In the genomic region with DNA sequence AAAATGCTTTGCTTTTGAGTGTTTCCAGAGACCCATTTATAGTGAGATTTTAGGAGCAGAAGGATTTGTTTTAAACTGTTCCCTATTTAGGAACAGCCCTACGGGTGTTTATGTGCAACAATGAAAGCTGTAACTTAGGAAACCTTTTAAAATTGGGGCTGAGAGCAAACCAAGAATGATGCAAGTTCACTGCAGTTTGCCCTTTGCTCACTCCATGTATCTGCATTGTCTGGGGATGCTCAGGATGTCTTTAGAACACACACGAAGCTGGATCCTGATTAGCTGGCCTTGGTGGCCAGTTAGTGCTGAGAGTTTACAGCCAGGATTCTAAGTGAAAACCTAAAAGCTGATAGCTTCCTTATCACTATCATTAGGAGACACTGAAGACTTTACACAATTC, we compare ENCODE assay signal across 14 cellular contexts.
A peak's percentile ranks its signal among the peaks of the same experiment; 100 is the strongest.
DNase-seq lines count a peak whose midpoint lies in the region; ATAC-seq lines count a peak whose summit lies in the region.
"Had no signal": no experiment of that assay in that cellular context is flagged by ENCODE, and none has a peak within 500 bp of the region (broad histone marks: within the 10 kb centered on the region; RNA-seq: fewer than 3 reads in every experiment).

No MANE protein-coding gene starts in this region.

- in situ Hi-C loops in HAP-1 (cut with MboI; ENCODE audit: low sequenced_read_pairs) = no loop called here

- no peak overlapping the region for H3K4me3 ChIP-seq in HAP-1
- H3K4me3 ChIP-seq in stomach smooth muscle (ENCODE audit: low read length in 2 of 2) = no peak overlapping the region
- H3K4me3 ChIP-seq: dorsolateral prefrontal cortex had no signal

- no peak for ATAC-seq in HG02798 (IDR thresholded peaks at IDR 0.05; ENCODE audit: poor library complexity, unreplicated experiment)
- ATAC-seq: activated CD8-positive, alpha-beta T cell treated with anti-CD3 and anti-CD28 coated beads, Interleukin-2, amount 10 ng/mL, durations not matched to agents 7 days and 5 days had no signal

- H3K36me3 ChIP-seq in HAP-1 (replicated peaks) = peaks cover 58% of the 10 kb centered on the region
- H3K36me3 ChIP-seq in stomach smooth muscle (ENCODE audit: control insufficient read depth in 2 of 2, insufficient read depth in 2 of 2, low read length in 2 of 2) = peaks cover 22 to 27% of the 10 kb centered on the region in 2 donors

- H3K9ac ChIP-seq in stomach smooth muscle (ENCODE audit: low read length in 2 of 2) = peak overlapping the region in 1 of 2 donors; percentile 36

- H3K27me3 ChIP-seq in HAP-1 (ENCODE audit: low read depth) (no peaks in the 10 kb centered on the region), stomach smooth muscle (ENCODE audit: control insufficient read depth in 1 of 2, insufficient read depth in 2 of 2, low read length in 2 of 2) (no peaks in the 10 kb centered on the region)
- H3K27me3 ChIP-seq: dorsolateral prefrontal cortex had no signal

- no peaks in the 10 kb centered on the region for H3K9me3 ChIP-seq in HAP-1
- H3K9me3 ChIP-seq in stomach smooth muscle (ENCODE audit: control insufficient read depth in 2 of 2, low read length in 2 of 2) = no peaks in the 10 kb centered on the region

- H3K4me1 ChIP-seq in HAP-1 (peaks cover 29% of the 10 kb centered on the region), stomach smooth muscle (ENCODE audit: control insufficient read depth, insufficient read depth, low read length) (peaks cover 7% of the 10 kb centered on the region)

- peak overlapping the region; percentile 32 for H3K27ac ChIP-seq in stomach smooth muscle (ENCODE audit: low read length)
- H3K27ac ChIP-seq: dorsolateral prefrontal cortex had no signal

- DNase-seq in HAP-1 (ENCODE audit: low spot score in 2 of 2) = peak; percentile 46 to 59
- peak; percentile 59 for DNase-seq in amniotic epithelial cell (ENCODE audit: low read depth)
- peak; percentile 8 for DNase-seq in iris pigment epithelial cell (ENCODE audit: low read depth)
- no peak for DNase-seq in NCI-H69 (lab: John Stamatoyannopoulos, UW)
- no peak for DNase-seq in activated CD4-positive, alpha-beta T cell treated with anti-CD3 and anti-CD28 coated beads, Interleukin-2, amount 50 U/mL, for 48 hours
- DNase-seq in pons (ENCODE audit: low spot score) = no peak
- DNase-seq: activated CD8-positive, alpha-beta T cell treated with anti-CD3 and anti-CD28 coated beads, Interleukin-2, amount 10 ng/mL, durations not matched to agents 7 days and 5 days; CD4-positive, CD25-positive, alpha-beta regulatory T cell; dorsolateral prefrontal cortex; EL; NCI-H187 treated with DMSO at 0.1 percent for 48 hours; stimulated activated CD4-positive, alpha-beta T cell treated with anti-CD3 and anti-CD28 coated beads, Interleukin-1b, Interleukin-23, amount 100 ng/mL, for 48 hours had no signal

Comparison
In these comparisons a context has a peak if more than half of its experiments do, and no peak if none do; other contexts are left out.
1. DNase-seq: peak in HAP-1 (2 of 2), amniotic epithelial cell (single experiment) and iris pigment epithelial cell (single experiment); none in NCI-H69 (single experiment), activated CD4-positive, alpha-beta T cell treated with anti-CD3 and anti-CD28 coated beads, Interleukin-2, amount 50 U/mL, for 48 hours (0 of 2) and pons (single experiment).